Comparison of ENCODE assay signal across 8 cellular contexts in the genomic region with DNA sequence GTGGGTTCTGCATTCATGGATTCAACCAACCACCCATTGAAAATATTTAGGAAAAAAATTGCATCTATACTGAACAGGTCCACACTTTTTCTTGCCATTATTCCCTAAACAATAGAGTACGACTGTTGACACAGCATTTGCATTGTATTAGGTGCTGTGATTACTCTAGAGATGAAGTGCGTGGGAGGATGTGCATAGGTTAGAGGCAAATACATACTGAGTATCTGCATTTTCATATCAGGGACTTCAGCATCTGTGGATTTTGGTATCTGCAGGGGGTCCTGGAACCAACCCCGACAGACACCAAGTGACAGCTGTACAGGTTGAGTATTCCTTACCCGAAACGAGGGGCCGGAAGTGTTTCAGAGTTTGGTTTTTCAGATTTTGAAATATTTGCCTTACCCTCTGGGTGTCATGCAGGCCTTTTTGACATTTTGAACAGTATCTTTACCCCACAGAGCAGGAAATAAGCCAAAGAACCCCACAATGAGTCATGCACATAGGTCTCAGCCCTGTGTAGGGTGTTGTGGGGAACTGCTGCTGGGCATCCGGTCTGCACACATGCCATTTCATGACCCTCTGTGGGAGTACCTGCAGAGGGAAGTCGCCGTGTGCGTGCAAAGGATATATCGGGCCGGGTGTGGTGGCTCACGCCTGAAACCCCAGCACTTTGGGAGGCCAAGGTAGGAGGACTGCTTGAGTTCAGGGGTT. TPM values are rescaled to one million over a fixed set of nuclear protein-coding genes. Genes with fewer than 3 reads are reported as not detected.
DNase-seq lines count a peak whose midpoint lies in the region; ATAC-seq and TF ChIP-seq lines count a peak whose summit lies in the region.

No MANE protein-coding gene starts in this region.

- ATAC-seq in HG02970 (IDR thresholded peaks at IDR 0.05; ENCODE audit: low FRiP score, unreplicated experiment), result no peak

- no peaks in the 10 kb centered on the region for H3K9me3 Mint-ChIP-seq in activated naive CD4-positive, alpha-beta T cell treated with anti-CD3 and anti-CD28 coated beads, Interleukin-2, amount 10 ng/mL, durations not matched to agents 7 days and 5 days

- no peaks in the 10 kb centered on the region for H3K9me3 ChIP-seq in ovary

- H3K36me3 Mint-ChIP-seq in activated naive CD4-positive, alpha-beta T cell treated with anti-CD3 and anti-CD28 coated beads, Interleukin-2, amount 10 ng/mL, durations not matched to agents 7 days and 5 days, result peaks cover 33% of the 10 kb centered on the region

- TF ChIP-seq CTCF in GM20000 (IDR thresholded peaks at IDR 0.05; ENCODE audit: extremely low read depth, missing control alignments), result no peak
- TF ChIP-seq CTCF in ovary (IDR thresholded peaks at IDR 0.05), result no peak

- H3K27ac Mint-ChIP-seq in activated naive CD4-positive, alpha-beta T cell treated with anti-CD3 and anti-CD28 coated beads, Interleukin-2, amount 10 ng/mL, durations not matched to agents 7 days and 5 days, result peak overlapping the region; percentile 95

- no peaks in the 10 kb centered on the region for H3K27me3 ChIP-seq in ovary

- TF ChIP-seq EP300 in ovary (IDR thresholded peaks at IDR 0.05), result no peak

- H3K4me3 Mint-ChIP-seq in activated naive CD4-positive, alpha-beta T cell treated with anti-CD3 and anti-CD28 coated beads, Interleukin-2, amount 10 ng/mL, durations not matched to agents 7 days and 5 days, result no peak overlapping the region

- CTCF ChIA-PET in activated naive CD4-positive, alpha-beta T cell treated with anti-CD3 and anti-CD28 coated beads, Interleukin-2, amount 10 ng/mL, durations not matched to agents 7 days and 5 days (lab: Charles Lee), result interaction anchor here (1.5 kb wide), 1 partner anchor 475 kb away, joined by 3 read pairs; no protein-coding TSS in a partner anchor

- DNase-seq in GM20000 (ENCODE audit: low spot score), result peak; percentile 29
- peak; percentile 14 for DNase-seq in T follicular helper cell (ENCODE audit: low read depth)
- DNase-seq in activated naive CD4-positive, alpha-beta T cell treated with anti-CD3 and anti-CD28 coated beads, Interleukin-2, amount 10 ng/mL, durations not matched to agents 7 days and 5 days, result peak; percentile 75
- peak; percentile 37 to 38 for DNase-seq in stimulated activated CD4-positive, alpha-beta T cell treated with anti-CD3 and anti-CD28 coated beads, Interleukin-2, amount 100 ng/mL, for 48 hours
- no peak for DNase-seq in NCI-H524 (lab: John Stamatoyannopoulos, UW)
- DNase-seq in SW480 (ENCODE audit: low spot score), result no peak
- no peak for DNase-seq in ovary

- H3K36me3 ChIP-seq in ovary, result no peaks in the 10 kb centered on the region

- intact Hi-C loops in ovary (cut with DNase I), result no loop called here

- no peak for TF ChIP-seq POLR2A in ovary (IDR thresholded peaks at IDR 0.05)

- H3K27ac ChIP-seq in ovary, result no peak overlapping the region

- no peaks in the 10 kb centered on the region for H3K4me1 ChIP-seq in ovary (ENCODE audit: insufficient read depth)

- no peak overlapping the region for H3K4me3 ChIP-seq in ovary

- 89 to 93% (median 92%) methylated on average over 13 of the region's 13 CpGs for WGBS in ovary, 3 donors

- H3K4me1 Mint-ChIP-seq in activated naive CD4-positive, alpha-beta T cell treated with anti-CD3 and anti-CD28 coated beads, Interleukin-2, amount 10 ng/mL, durations not matched to agents 7 days and 5 days, result peaks cover 29% of the 10 kb centered on the region

- H3K27me3 Mint-ChIP-seq in activated naive CD4-positive, alpha-beta T cell treated with anti-CD3 and anti-CD28 coated beads, Interleukin-2, amount 10 ng/mL, durations not matched to agents 7 days and 5 days, result no peaks in the 10 kb centered on the region

RNA-seq across cellular contexts. Expression of gene NUDT5, which starts 14.5 kb away (rescaled TPM):
- 10 to 100 TPM; 16.2 to 32.8 (median 24.7) TPM for total RNA-seq in ovary
- polyA plus RNA-seq in ovary, result 10 to 100 TPM; 15.8 to 56.5 TPM

RNA-seq across cellular contexts. Expression of gene CDC123, which starts 14.8 kb away (rescaled TPM):
- 10 to 100 TPM; 22.1 to 52.4 (median 33.7) TPM for total RNA-seq in ovary
- 10 to 100 TPM; 37.6 to 59.1 TPM for polyA plus RNA-seq in ovary

RNA-seq across cellular contexts. Expression of gene SEC61A2, which starts 51.7 kb away (rescaled TPM):
- total RNA-seq in ovary, result 10 to 100 TPM in 3 of 7 donors, 1 to 10 TPM in 4; 7.4 to 13.4 (median 9.5) TPM
- polyA plus RNA-seq in ovary, result 10 to 100 TPM in 1 of 2 donors, 1 to 10 TPM in 1; 7.4 to 11.0 TPM

Comparison
In these comparisons a context has a peak if more than half of its experiments do, and no peak if none do; other contexts are left out.
1. DNase-seq: peak in GM20000 (single experiment), T follicular helper cell (single experiment), activated naive CD4-positive, alpha-beta T cell treated with anti-CD3 and anti-CD28 coated beads, Interleukin-2, amount 10 ng/mL, durations not matched to agents 7 days and 5 days (single experiment) and stimulated activated CD4-positive, alpha-beta T cell treated with anti-CD3 and anti-CD28 coated beads, Interleukin-2, amount 100 ng/mL, for 48 hours (2 of 2); none in NCI-H524 (0 of 2), SW480 (single experiment) and ovary (0 of 5).